Comparison of ENCODE assay signal across 15 cellular contexts in genomic region chr20:54643761-54644160, GRCh38.
DNase-seq lines count a peak whose midpoint lies in the region; ATAC-seq and TF ChIP-seq lines count a peak whose summit lies in the region.
"Had no signal": no experiment of that assay in that cellular context is flagged by ENCODE, and none has a peak within 500 bp of the region (broad histone marks: within the 10 kb centered on the region; RNA-seq: fewer than 3 reads in every experiment).

No MANE protein-coding gene starts in this region.

- POLR2A ChIA-PET in PC-3 (lab: Charles Lee; ENCODE audit: unreplicated experiment): no interaction called here

- CTCF ChIA-PET in PC-3 (lab: Charles Lee): interaction anchor here (0.6 kb wide), 1 partner anchor 422 kb away, joined by 4 read pairs; no protein-coding TSS in a partner anchor

- no peak for TF ChIP-seq CTCF in PC-3 (conservative IDR thresholded peaks at IDR 0.05; ENCODE audit: low read depth, low read length)
- no peak for TF ChIP-seq CTCF in lower lobe of right lung (IDR thresholded peaks at IDR 0.05)

- no peaks in the 10 kb centered on the region for H3K4me1 ChIP-seq in PC-3 (ENCODE audit: insufficient read depth, low read length)
- no peaks in the 10 kb centered on the region for H3K4me1 ChIP-seq in lower lobe of right lung
- H3K4me1 ChIP-seq: left ventricle myocardium inferior, spleen had no signal

- H3K4me2 ChIP-seq in PC-3 (ENCODE audit: low read length): no peak overlapping the region

- H4K20me1 ChIP-seq in PC-3 (ENCODE audit: low read length): no peaks in the 10 kb centered on the region

- BruUV-seq in PC-3 (replicated peaks; lab: Mats Ljungman, UMichigan): no TSS peak

- intact Hi-C loops in PC-3 (cut with micrococcal nuclease) (no loop called here), lower lobe of right lung (cut with DNase I) (no loop called here)

- H3K79me2 ChIP-seq in PC-3 (ENCODE audit: low read length): no peaks in the 10 kb centered on the region

- no peaks in the 10 kb centered on the region for H3F3A ChIP-seq in PC-3 (ENCODE audit: low read length, unreplicated experiment)

- no peak overlapping the region for H3K9ac ChIP-seq in PC-3 (ENCODE audit: low read length)

- H3K36me3 ChIP-seq in PC-3 (ENCODE audit: low read depth, low read length) (no peaks in the 10 kb centered on the region), lower lobe of right lung (no peaks in the 10 kb centered on the region)
- H3K36me3 ChIP-seq: left ventricle myocardium inferior, spleen, thoracic aorta had no signal

- H2AFZ ChIP-seq in PC-3 (ENCODE audit: low read length): no peak overlapping the region

- ATAC-seq in PC-3: no peak
- no peak for ATAC-seq in lower lobe of right lung
- ATAC-seq in GM21786 (IDR thresholded peaks at IDR 0.05; ENCODE audit: unreplicated experiment): no peak
- ATAC-seq: GM12878 had no signal

- H3K9me2 ChIP-seq in PC-3 (replicated peaks; ENCODE audit: low read length): no peaks in the 10 kb centered on the region

- DNase-seq in EH (ENCODE audit: low read depth): peak; percentile 24
- peak; percentile 17 for DNase-seq in PC-3
- DNase-seq in fibroblast of gingiva (ENCODE audit: low read depth): peak; percentile 66
- DNase-seq in pulmonary artery endothelial cell (ENCODE audit: low read depth, low spot score): peak; percentile 39
- no peak for DNase-seq in lower lobe of right lung
- no peak for DNase-seq in HPDE6-E6E7 (ENCODE audit: extremely low spot score)
- DNase-seq in EL: no peak
- DNase-seq: left ventricle myocardium inferior, NCI-H2227 treated with DMSO at 0.1 percent for 48 hours, SHP77, spleen had no signal

- H3K4me3 ChIP-seq in PC-3 (ENCODE audit: low read length) (no peak overlapping the region), lower lobe of right lung (no peak overlapping the region)
- H3K4me3 ChIP-seq: GM12878, left ventricle myocardium inferior, spleen, thoracic aorta had no signal

- no peaks in the 10 kb centered on the region for H3K9me3 ChIP-seq in PC-3 (ENCODE audit: low read length)
- no peaks in the 10 kb centered on the region for H3K9me3 ChIP-seq in lower lobe of right lung
- H3K9me3 ChIP-seq: left ventricle myocardium inferior, spleen, thoracic aorta had no signal

- H3K27me3 ChIP-seq in PC-3 (ENCODE audit: low read length): peaks cover 21% of the 10 kb centered on the region
- H3K27me3 ChIP-seq in lower lobe of right lung (ENCODE audit: low read depth): no peaks in the 10 kb centered on the region

- H3K27ac ChIP-seq in PC-3 (ENCODE audit: low read length) (no peak overlapping the region), lower lobe of right lung (no peak overlapping the region)
- H3K27ac ChIP-seq: HL-60, left ventricle myocardium inferior, spleen, thoracic aorta had no signal

Comparison
In these comparisons a context has a peak if more than half of its experiments do, and no peak if none do; other contexts are left out.
1. DNase-seq: peak in EH (single experiment), PC-3 (single experiment), fibroblast of gingiva (single experiment) and pulmonary artery endothelial cell (single experiment); none in lower lobe of right lung (single experiment), HPDE6-E6E7 (single experiment) and EL (single experiment).